ENCODE assay signal across 8 cellular contexts in the genomic region with DNA sequence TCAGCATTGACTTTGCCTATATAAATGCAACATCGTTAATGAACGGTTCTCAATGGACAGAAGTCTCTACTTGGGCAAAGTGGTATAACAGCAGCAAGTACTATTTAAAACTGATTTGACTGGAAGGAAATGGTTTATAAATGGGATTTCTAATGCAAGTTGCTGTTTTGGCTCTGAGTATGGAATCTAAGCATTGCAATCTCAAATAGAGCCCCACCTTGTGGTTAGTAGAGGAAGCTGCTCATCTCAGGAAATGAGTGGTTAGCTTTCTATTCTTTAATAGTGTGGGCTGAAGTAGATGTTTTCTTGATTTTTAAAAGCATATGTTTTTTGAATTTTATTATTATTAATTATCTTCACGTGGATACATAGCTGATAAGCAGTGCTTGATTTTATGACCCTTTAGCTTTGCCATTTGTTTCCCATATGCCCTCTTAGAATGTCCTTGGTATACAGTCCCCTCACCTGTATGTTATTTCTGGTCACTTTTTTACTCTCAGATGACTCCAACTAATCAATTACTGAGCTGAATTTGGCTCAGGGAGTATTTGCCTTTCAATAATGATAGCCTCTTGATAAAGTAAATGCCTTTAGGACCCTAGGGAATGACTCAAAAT.
A peak's percentile ranks its signal among the peaks of the same experiment; 100 is the strongest.
DNase-seq lines count a peak whose midpoint lies in the region; ATAC-seq, FAIRE-seq and TF ChIP-seq lines count a peak whose summit lies in the region.

No MANE protein-coding gene starts in this region.

- H3K36me3 Mint-ChIP-seq in progenitor cell of endocrine pancreas (ENCODE audit: insufficient read depth), result peaks cover 4% of the 10 kb centered on the region

- H3K27ac Mint-ChIP-seq in progenitor cell of endocrine pancreas, result no peak overlapping the region

- H3K4me3 Mint-ChIP-seq in progenitor cell of endocrine pancreas (ENCODE audit: low read depth), result no peak overlapping the region

- intact Hi-C loops in Right ventricle myocardium superior (cut with DNase I), result loop anchor here (5.0 kb wide), 1 partner anchor 210 kb away; no protein-coding TSS in a partner anchor
- intact Hi-C loops in cardiac septum (cut with DNase I), result loop anchor here (1.0 kb wide), 1 partner anchor 209 kb away; no protein-coding TSS in a partner anchor

- peaks cover 14% of the 10 kb centered on the region for H3K4me1 Mint-ChIP-seq in progenitor cell of endocrine pancreas (ENCODE audit: low read depth)

- no peak for DNase-seq in Right ventricle myocardium superior
- no peak for DNase-seq in cardiac septum (ENCODE audit: low spot score)
- DNase-seq in HTR-8/SVneo (ENCODE audit: insufficient read length, low spot score), result peak; percentile 45
- DNase-seq in SK-MEL-5 (ENCODE audit: low read depth, low spot score), result peak; percentile 65
- peak; percentile 47 for DNase-seq in fibroblast of gingiva (ENCODE audit: low read depth)
- no peak for DNase-seq in progenitor cell of endocrine pancreas (ENCODE audit: low spot score, unreplicated experiment)
- DNase-seq in anterior cingulate cortex (lab: John Stamatoyannopoulos, UW), result no peak

- peak; percentile 62 for ATAC-seq in Right ventricle myocardium superior (ENCODE audit: poor library complexity)
- ATAC-seq in GM21717 (IDR thresholded peaks at IDR 0.05; ENCODE audit: unreplicated experiment), result peak; percentile 91

- in situ Hi-C loops in SK-MEL-5 (cut with HindIII; ENCODE audit: low pct_unique_long_range_greater_than_20kb, low sequenced_read_pairs), result no loop called here

- no peak for FAIRE-seq in HTR-8/SVneo (lab: Jason Lieb, UNC)

- no peaks in the 10 kb centered on the region for H3K27me3 Mint-ChIP-seq in progenitor cell of endocrine pancreas

- peaks cover 17% of the 10 kb centered on the region for H3K9me3 Mint-ChIP-seq in progenitor cell of endocrine pancreas (ENCODE audit: low read depth)

- TF ChIP-seq CTCF in progenitor cell of endocrine pancreas (IDR thresholded peaks at IDR 0.05; ENCODE audit: unreplicated experiment), result peak; percentile 73

Comparison
In these comparisons a context has a peak if more than half of its experiments do, and no peak if none do; other contexts are left out.
1. DNase-seq: peak in HTR-8/SVneo (single experiment), SK-MEL-5 (single experiment) and fibroblast of gingiva (single experiment); none in Right ventricle myocardium superior (single experiment), cardiac septum (single experiment), progenitor cell of endocrine pancreas (single experiment) and anterior cingulate cortex (0 of 58).